Comparison of ENCODE assay signal across 8 cellular contexts in the genomic region with DNA sequence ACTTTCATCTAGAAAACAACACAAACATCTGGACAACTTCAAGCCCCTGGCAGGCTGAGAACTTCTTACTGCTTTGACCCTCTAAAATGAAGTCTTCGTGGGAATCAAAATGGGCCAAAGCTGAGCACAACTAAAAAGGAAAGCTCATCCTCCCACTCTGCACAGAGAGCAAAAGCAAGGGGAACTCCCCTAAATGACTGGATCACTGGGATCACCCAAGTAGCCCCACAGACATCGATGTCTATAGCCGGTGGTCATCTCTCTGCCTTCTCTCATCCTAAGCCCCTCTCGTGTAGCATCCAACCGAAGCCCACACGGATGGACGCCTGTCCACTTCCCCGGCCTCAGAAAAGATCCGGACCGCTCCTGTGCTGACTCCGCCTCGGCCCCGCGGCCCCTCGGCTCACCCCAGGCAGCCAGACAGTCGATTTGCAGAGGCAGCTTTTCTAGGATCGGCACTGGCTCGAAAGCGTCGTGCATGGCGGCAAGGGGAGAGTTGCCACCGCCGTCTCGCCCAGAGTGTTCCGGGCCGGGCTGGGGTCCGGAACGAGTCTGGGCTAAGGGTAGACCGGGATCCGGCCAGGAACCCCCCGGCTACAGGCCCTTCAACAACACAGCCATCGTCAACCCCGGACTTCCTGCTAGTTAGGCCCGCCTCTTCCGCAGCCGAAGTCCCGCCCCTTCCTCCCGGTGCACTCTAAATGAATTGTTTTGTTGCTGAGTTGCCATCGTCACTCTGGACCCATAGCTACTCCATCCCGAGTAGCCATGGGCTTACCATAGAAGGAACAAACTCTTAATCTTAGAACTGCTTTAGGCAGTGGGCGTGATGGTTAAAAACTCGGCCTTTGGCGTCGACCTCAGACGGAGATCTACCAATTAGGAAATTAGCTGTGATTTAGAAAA. TPM values are rescaled to one million over a fixed set of nuclear protein-coding genes. Genes with fewer than 3 reads are reported as not detected.
DNase-seq lines count a peak whose midpoint lies in the region; ATAC-seq and TF ChIP-seq lines count a peak whose summit lies in the region.

A gene with protein sequence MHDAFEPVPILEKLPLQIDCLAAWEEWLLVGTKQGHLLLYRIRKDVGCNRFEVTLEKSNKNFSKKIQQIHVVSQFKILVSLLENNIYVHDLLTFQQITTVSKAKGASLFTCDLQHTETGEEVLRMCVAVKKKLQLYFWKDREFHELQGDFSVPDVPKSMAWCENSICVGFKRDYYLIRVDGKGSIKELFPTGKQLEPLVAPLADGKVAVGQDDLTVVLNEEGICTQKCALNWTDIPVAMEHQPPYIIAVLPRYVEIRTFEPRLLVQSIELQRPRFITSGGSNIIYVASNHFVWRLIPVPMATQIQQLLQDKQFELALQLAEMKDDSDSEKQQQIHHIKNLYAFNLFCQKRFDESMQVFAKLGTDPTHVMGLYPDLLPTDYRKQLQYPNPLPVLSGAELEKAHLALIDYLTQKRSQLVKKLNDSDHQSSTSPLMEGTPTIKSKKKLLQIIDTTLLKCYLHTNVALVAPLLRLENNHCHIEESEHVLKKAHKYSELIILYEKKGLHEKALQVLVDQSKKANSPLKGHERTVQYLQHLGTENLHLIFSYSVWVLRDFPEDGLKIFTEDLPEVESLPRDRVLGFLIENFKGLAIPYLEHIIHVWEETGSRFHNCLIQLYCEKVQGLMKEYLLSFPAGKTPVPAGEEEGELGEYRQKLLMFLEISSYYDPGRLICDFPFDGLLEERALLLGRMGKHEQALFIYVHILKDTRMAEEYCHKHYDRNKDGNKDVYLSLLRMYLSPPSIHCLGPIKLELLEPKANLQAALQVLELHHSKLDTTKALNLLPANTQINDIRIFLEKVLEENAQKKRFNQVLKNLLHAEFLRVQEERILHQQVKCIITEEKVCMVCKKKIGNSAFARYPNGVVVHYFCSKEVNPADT (minus strand): TSS at position 631 of the 906 bp plus-strand sequence. CDS start 151 bp downstream, at position 480.

- peaks cover 45% of the 10 kb centered on the region for H3K4me1 Mint-ChIP-seq in HFFc6 (ENCODE audit: low read depth)

- TF ChIP-seq CTCF in HFFc6 (IDR thresholded peaks at IDR 0.05), result no peak
- TF ChIP-seq CTCF in suprapubic skin (IDR thresholded peaks at IDR 0.05), result no peak

- H3K36me3 ChIP-seq in suprapubic skin, result peaks cover 31% of the 10 kb centered on the region

- H3K36me3 Mint-ChIP-seq in HFFc6 (ENCODE audit: low read depth), result peaks cover 46% of the 10 kb centered on the region
- H3K36me3 Mint-ChIP-seq in activated naive CD4-positive, alpha-beta T cell treated with anti-CD3 and anti-CD28 coated beads, Interleukin-2, amount 50 U/mL, for 72 hours, result peaks cover 22 to 33% of the 10 kb centered on the region in 2 donors

- TF ChIP-seq POLR2A in suprapubic skin (IDR thresholded peaks at IDR 0.05), result peak in 1 of 2 donors; percentile 69

- peak; percentile 94 to 97 for ATAC-seq in activated naive CD4-positive, alpha-beta T cell treated with anti-CD3 and anti-CD28 coated beads, Interleukin-2, amount 50 U/mL, for 72 hours

- H3K9me3 Mint-ChIP-seq in HFFc6, result no peaks in the 10 kb centered on the region
- H3K9me3 Mint-ChIP-seq in activated naive CD4-positive, alpha-beta T cell treated with anti-CD3 and anti-CD28 coated beads, Interleukin-2, amount 50 U/mL, for 72 hours, result no peaks in the 10 kb centered on the region

- peak within 1 kb of the TSS; percentile 98 for H3K27ac Mint-ChIP-seq in HFFc6
- H3K27ac Mint-ChIP-seq in activated naive CD4-positive, alpha-beta T cell treated with anti-CD3 and anti-CD28 coated beads, Interleukin-2, amount 50 U/mL, for 72 hours, result peak within 1 kb of the TSS; percentile 94 to 98

- DNase-seq in GM04504 (ENCODE audit: low read depth) (peak; percentile 64), HFFc6 (peak; percentile 82), NCI-H1092 (lab: John Stamatoyannopoulos, UW) (peak; percentile 54), SKM-1 (lab: John Stamatoyannopoulos, UW; ENCODE audit: unreplicated experiment) (peak; percentile 76), glomerular visceral epithelial cell (ENCODE audit: extremely low spot score) (peak; percentile 84), occipital lobe (lab: John Stamatoyannopoulos, UW) (peak; percentile 81), suprapubic skin (ENCODE audit: low spot score in 2 of 2) (peak; percentile 92 to 94)
- DNase-seq in activated naive CD4-positive, alpha-beta T cell treated with anti-CD3 and anti-CD28 coated beads, Interleukin-2, amount 50 U/mL, for 72 hours (ENCODE audit: low spot score in 2 of 2), result peak; percentile 78 to 84

- peaks cover 29% of the 10 kb centered on the region for H3K4me1 ChIP-seq in suprapubic skin

- H3K9me3 ChIP-seq in suprapubic skin, result no peaks in the 10 kb centered on the region

- WGBS in suprapubic skin, result 3% methylated on average over 34 of the region's 45 CpGs

- H3K27me3 Mint-ChIP-seq in HFFc6 (ENCODE audit: insufficient read depth), result no peaks in the 10 kb centered on the region

- peak within 1 kb of the TSS; percentile 84 for H3K27ac ChIP-seq in suprapubic skin

- TF ChIP-seq EP300 in suprapubic skin (IDR thresholded peaks at IDR 0.05), result no peak

- peak within 1 kb of the TSS; percentile 81 for H3K4me3 ChIP-seq in suprapubic skin

- peak within 1 kb of the TSS; percentile 99 for H3K4me3 Mint-ChIP-seq in HFFc6

- H3K27me3 ChIP-seq in suprapubic skin, result no peaks in the 10 kb centered on the region

RNA-seq across cellular contexts. Expression of the gene that starts here (rescaled TPM):
- 10 to 100 TPM; 51.1 to 58.5 (median 52.8) TPM for total RNA-seq in HFFc6 (2021; fragmentation: NEBNext Ultra II Directional; extraction: Animal tissue kit (Norgen Biotek cat#: 25700))
- total RNA-seq in activated naive CD4-positive, alpha-beta T cell treated with anti-CD3 and anti-CD28 coated beads, Interleukin-2, amount 50 U/mL, for 72 hours, result 10 to 100 TPM; 55.2 to 90.7 TPM
- 52.3 TPM for total RNA-seq in occipital lobe
- 100 to 1,000 TPM in 1 of 4 donors, 10 to 100 TPM in 3; 44.9 to 158 (median 74.4) TPM for total RNA-seq in suprapubic skin

Comparison
In these comparisons a context has a peak if more than half of its experiments do, and no peak if none do; other contexts are left out.
1. Peak in every context shown above with its lines: DNase-seq, ATAC-seq, H3K4me3 ChIP-seq and H3K27ac ChIP-seq.